1 cellular context compared by ENCODE assay signal in genomic region chr2:202634556-202635440, GRCh38.
TF ChIP-seq lines count a peak whose summit lies in the region.

Gene FAM117B (plus strand): TSS chr2:202634969. CDS start chr2:202635188, 219 bp downstream.

TF ChIP-seq in K562, 482 proteins besides CTCF, POLR2A, EP300 and RAD21 (continued from another document and continues in another):
- TF ChIP-seq MXD1 (CRISPR knock-in tag; IDR thresholded peaks at IDR 0.05; ENCODE audit: borderline replicate concordance, poor library complexity, severe bottlenecking) = no peak
- no peak for TF ChIP-seq KLF1 (tag; IDR thresholded peaks at IDR 0.05)
- TF ChIP-seq GABPB1 (CRISPR knock-in tag; IDR thresholded peaks at IDR 0.05) = peak; percentile 27; the same call in 1 of the 2 replicates
- no peak for TF ChIP-seq CBX2 (IDR thresholded peaks at IDR 0.05; ENCODE audit: insufficient read depth, low read length, poor library complexity, severe bottlenecking)
- no peak for TF ChIP-seq SLC30A9 (CRISPR knock-in tag; IDR thresholded peaks at IDR 0.05)
- TF ChIP-seq ELF1 (tag; IDR thresholded peaks at IDR 0.05) = no peak
- TF ChIP-seq ZBTB7A (IDR thresholded peaks at IDR 0.05; ENCODE audit: borderline replicate concordance, control insufficient read depth, low read depth, low read length) = no peak; the same call in 1 of the 2 replicates
- peak; percentile 63; the same call in 1 of the 2 replicates for TF ChIP-seq MTA1 (IDR thresholded peaks at IDR 0.05; ENCODE audit: borderline replicate concordance)
- TF ChIP-seq SMAD4 (CRISPR knock-in tag; conservative IDR thresholded peaks at IDR 0.05) = peak; percentile 58; the same call in 1 of the 2 replicates
- peak; percentile 73 for TF ChIP-seq ARID4B (CRISPR knock-in tag; IDR thresholded peaks at IDR 0.05)
- TF ChIP-seq ATF1 (CRISPR knock-in tag; IDR thresholded peaks at IDR 0.05) = no peak
- peak; percentile 84 for TF ChIP-seq ATF1 (tag; IDR thresholded peaks at IDR 0.05)
- TF ChIP-seq KDM1A (IDR thresholded peaks at IDR 0.05) = peak in 1 of 2 experiments; percentile 100; a peak in 2 of 4 replicates
- TF ChIP-seq CTBP1 (IDR thresholded peaks at IDR 0.05; ENCODE audit: borderline replicate concordance) = peak; percentile 59; the same call in 1 of the 2 replicates
- no peak for TF ChIP-seq ZFPM2 (CRISPR knock-in tag; IDR thresholded peaks at IDR 0.05)
- TF ChIP-seq SP1 (CRISPR knock-in tag; IDR thresholded peaks at IDR 0.05) = peak; percentile 74; the same call in 1 of the 2 replicates
- no peak for TF ChIP-seq TAF15 (IDR thresholded peaks at IDR 0.05; ENCODE audit: low read depth, low read length)
- TF ChIP-seq GATAD2B (IDR thresholded peaks at IDR 0.05; ENCODE audit: borderline replicate concordance) = peak; percentile 79; the same call in 1 of the 2 replicates
- no peak for TF ChIP-seq SNRNP70 (optimal IDR thresholded peaks at IDR 0.05; ENCODE audit: low read depth, low read length)
- TF ChIP-seq SMC3 (conservative IDR thresholded peaks at IDR 0.05; ENCODE audit: insufficient read depth, low read depth, low read length) = no peak
- TF ChIP-seq ZBTB12 (CRISPR knock-in tag; IDR thresholded peaks at IDR 0.05) = no peak
- peak; percentile 58 for TF ChIP-seq ZNF592 (IDR thresholded peaks at IDR 0.05)
- peak; percentile 73 for TF ChIP-seq MAX (CRISPR knock-in tag; IDR thresholded peaks at IDR 0.05)
- TF ChIP-seq RBM17 (IDR thresholded peaks at IDR 0.05; ENCODE audit: borderline replicate concordance, low read depth, low read length) = no peak
- TF ChIP-seq C11orf30 (IDR thresholded peaks at IDR 0.05; ENCODE audit: low read depth) = 0 out of 2 replicates have a peak, but pooled peaks have one; percentile 9
- TF ChIP-seq MIER1 (IDR thresholded peaks at IDR 0.05; ENCODE audit: low read depth) = no peak
- peak in 1 of 2 experiments; percentile 23; a peak in 1 of 4 replicates for TF ChIP-seq HDAC1 (IDR thresholded peaks at IDR 0.05)
- no peak for TF ChIP-seq BACH1 (tag; IDR thresholded peaks at IDR 0.05)
- no peak for TF ChIP-seq IRF2 (CRISPR knock-in tag; IDR thresholded peaks at IDR 0.05)
- no peak for TF ChIP-seq ELK3 (CRISPR knock-in tag; IDR thresholded peaks at IDR 0.05)
- TF ChIP-seq BMI1 (IDR thresholded peaks at IDR 0.05; ENCODE audit: low read length) = no peak
- no peak for TF ChIP-seq TRIM28 (IDR thresholded peaks at IDR 0.05)
- 0 out of 2 replicates have a peak, but pooled peaks have one; percentile 33 for TF ChIP-seq AFF4 (CRISPR knock-in tag; IDR thresholded peaks at IDR 0.05)
- TF ChIP-seq STAG1 (CRISPR knock-in tag; IDR thresholded peaks at IDR 0.05; ENCODE audit: borderline replicate concordance) = no peak
- peak in 1 of 2 experiments; percentile 92 for TF ChIP-seq AFF1 (IDR thresholded peaks at IDR 0.05; ENCODE audit: low read depth in 1 of 2, partially characterized antibody in 2 of 2)
- TF ChIP-seq L3MBTL2 (IDR thresholded peaks at IDR 0.05) = peak; percentile 61; the same call in 1 of the 2 replicates
- peak; percentile 90 for TF ChIP-seq VEZF1 (CRISPR knock-in tag; IDR thresholded peaks at IDR 0.05)
- TF ChIP-seq FOXK1 (CRISPR knock-in tag; IDR thresholded peaks at IDR 0.05; ENCODE audit: borderline replicate concordance) = no peak
- no peak for TF ChIP-seq LCOR (CRISPR knock-in tag; IDR thresholded peaks at IDR 0.05)
- no peak for TF ChIP-seq MEIS2 (IDR thresholded peaks at IDR 0.05; ENCODE audit: partially characterized antibody)
- TF ChIP-seq HEY1 (CRISPR knock-in tag; IDR thresholded peaks at IDR 0.05; ENCODE audit: borderline replicate concordance) = no peak
- TF ChIP-seq ZZZ3 (IDR thresholded peaks at IDR 0.05) = no peak
